Comparison of ENCODE assay signal across 22 cellular contexts in genomic region chr17:42341568-42341967, GRCh38. TPM values are rescaled to one million over a fixed set of nuclear protein-coding genes. Genes with fewer than 3 reads are reported as not detected.
DNase-seq lines count a peak whose midpoint lies in the region; ATAC-seq, FAIRE-seq and TF ChIP-seq lines count a peak whose summit lies in the region.
"Had no signal": no experiment of that assay in that cellular context is flagged by ENCODE, and none has a peak within 500 bp of the region (broad histone marks: within the 10 kb centered on the region; RNA-seq: fewer than 3 reads in every experiment).

No MANE protein-coding gene starts in this region.

- POLR2A ChIA-PET in activated CD8-positive, alpha-beta T cell treated with anti-CD3 and anti-CD28 coated beads for 36 hours (lab: Charles Lee), result interaction anchor here (0.5 to 2.4 kb wide), 9 partner anchors 9 to 93 kb away, joined by 3 to 17 read pairs (median 4); partner anchors contain the start of gene STAT3

- peaks cover 78% of the 10 kb centered on the region for H3K36me3 Mint-ChIP-seq in activated CD4-positive, alpha-beta T cell treated with anti-CD3 and anti-CD28 coated beads, Interleukin-2, amount 10 ng/mL, durations not matched to agents 24 days and 14 days (ENCODE audit: low read depth)
- peaks cover 72% of the 10 kb centered on the region for H3K36me3 Mint-ChIP-seq in activated CD8-positive, alpha-beta T cell treated with anti-CD3 and anti-CD28 coated beads for 36 hours (ENCODE audit: low read depth)
- H3K36me3 Mint-ChIP-seq in immature natural killer cell, result peaks cover 31 to 54% (median 35%) of the 10 kb centered on the region in 3 donors

- CTCF ChIA-PET in activated CD8-positive, alpha-beta T cell treated with anti-CD3 and anti-CD28 coated beads for 36 hours (lab: Charles Lee), result interaction anchor here (0.8 to 2.7 kb wide), 5 partner anchors 9 to 29 kb away, joined by 3 to 14 read pairs (median 7); no protein-coding TSS in a partner anchor

- H3K4me3 Mint-ChIP-seq in activated CD4-positive, alpha-beta T cell treated with anti-CD3 and anti-CD28 coated beads, Interleukin-2, amount 10 ng/mL, durations not matched to agents 24 days and 14 days, result peak overlapping the region; percentile 75
- peak overlapping the region; percentile 55 for H3K4me3 Mint-ChIP-seq in activated CD8-positive, alpha-beta T cell treated with anti-CD3 and anti-CD28 coated beads for 36 hours
- H3K4me3 Mint-ChIP-seq in immature natural killer cell, result peak overlapping the region in 1 of 5 donors; percentile 30
- H3K4me3 Mint-ChIP-seq: endodermal cell, neural crest cell had no signal

- H3K9me3 Mint-ChIP-seq in activated CD4-positive, alpha-beta T cell treated with anti-CD3 and anti-CD28 coated beads, Interleukin-2, amount 10 ng/mL, durations not matched to agents 24 days and 14 days, result no peaks in the 10 kb centered on the region
- no peaks in the 10 kb centered on the region for H3K9me3 Mint-ChIP-seq in activated CD8-positive, alpha-beta T cell treated with anti-CD3 and anti-CD28 coated beads for 36 hours
- no peaks in the 10 kb centered on the region for H3K9me3 Mint-ChIP-seq in immature natural killer cell
- H3K9me3 Mint-ChIP-seq: endodermal cell, neural crest cell had no signal

- intact Hi-C loops in activated CD4-positive, alpha-beta T cell treated with anti-CD3 and anti-CD28 coated beads, Interleukin-2, amount 10 ng/mL, durations not matched to agents 24 days and 14 days (cut with micrococcal nuclease), result loop anchor here (1.0 to 5.0 kb wide), 3 partner anchors 20 to 116 kb away; partner anchors contain the start of genes ATP6V0A1 and STAT3
- intact Hi-C loops in activated CD8-positive, alpha-beta T cell treated with anti-CD3 and anti-CD28 coated beads for 36 hours (cut with micrococcal nuclease), result loop anchor here (5.0 kb wide), 1 partner anchor 46 kb away; the partner anchor contains the start of gene STAT3

- H3K4me1 Mint-ChIP-seq in activated CD4-positive, alpha-beta T cell treated with anti-CD3 and anti-CD28 coated beads, Interleukin-2, amount 10 ng/mL, durations not matched to agents 24 days and 14 days, result peaks cover 54% of the 10 kb centered on the region
- peaks cover 59% of the 10 kb centered on the region for H3K4me1 Mint-ChIP-seq in activated CD8-positive, alpha-beta T cell treated with anti-CD3 and anti-CD28 coated beads for 36 hours (ENCODE audit: low read depth)
- peaks cover 23 to 39% of the 10 kb centered on the region in 2 donors for H3K4me1 Mint-ChIP-seq in immature natural killer cell
- H3K4me1 Mint-ChIP-seq: endodermal cell had no signal

- H3K27ac Mint-ChIP-seq in activated CD4-positive, alpha-beta T cell treated with anti-CD3 and anti-CD28 coated beads, Interleukin-2, amount 10 ng/mL, durations not matched to agents 24 days and 14 days, result peak overlapping the region; percentile 99
- H3K27ac Mint-ChIP-seq in activated CD8-positive, alpha-beta T cell treated with anti-CD3 and anti-CD28 coated beads for 36 hours, result peak overlapping the region; percentile 98
- peak overlapping the region in 5 of 6 donors; percentile 22 to 86 (median 46) for H3K27ac Mint-ChIP-seq in immature natural killer cell
- H3K27ac Mint-ChIP-seq: endodermal cell had no signal

- DNase-seq in activated CD4-positive, alpha-beta T cell treated with anti-CD3 and anti-CD28 coated beads, Interleukin-2, amount 10 ng/mL, durations not matched to agents 24 days and 14 days, result no peak
- DNase-seq in activated CD4-positive, alpha-beta T cell treated with anti-CD3 and anti-CD28 coated beads, Interleukin-2, amount 50 U/mL, for 48 hours, result no peak
- DNase-seq in GM19239 (ENCODE audit: insufficient read length, low spot score) (no peak), immature natural killer cell (no peak), cerebellum (ENCODE audit: low spot score) (no peak), NCI-H2029 treated with DMSO at 0.1 percent for 48 hours (lab: John Stamatoyannopoulos, UW) (no peak)
- DNase-seq in activated CD8-positive, alpha-beta T cell treated with anti-CD3 and anti-CD28 coated beads for 36 hours, result no peak
- DNase-seq: amniotic stem cell, C1 segment of cervical spinal cord, cerebellar nuclear complex, DMS79 treated with DMSO at 0.1 percent for 48 hours, endodermal cell, islet precursor cell, Kasumi-1, mesendoderm, NCI-H1105, NCI-H526, retina, SK-N-SH had no signal

- H3K27me3 Mint-ChIP-seq in activated CD4-positive, alpha-beta T cell treated with anti-CD3 and anti-CD28 coated beads, Interleukin-2, amount 10 ng/mL, durations not matched to agents 24 days and 14 days, result no peaks in the 10 kb centered on the region
- H3K27me3 Mint-ChIP-seq in activated CD8-positive, alpha-beta T cell treated with anti-CD3 and anti-CD28 coated beads for 36 hours, result no peaks in the 10 kb centered on the region
- H3K27me3 Mint-ChIP-seq in immature natural killer cell (ENCODE audit: low read depth in 3 of 3), result peaks cover 0 to 3% (median 0%) of the 10 kb centered on the region in 3 donors

- TF ChIP-seq CTCF in activated CD8-positive, alpha-beta T cell treated with anti-CD3 and anti-CD28 coated beads for 36 hours (IDR thresholded peaks at IDR 0.05), result no peak

- peak; percentile 73 for FAIRE-seq in GM19239 (lab: Jason Lieb, UNC)
- FAIRE-seq: A204.1 had no signal

- no peak for ATAC-seq in activated CD8-positive, alpha-beta T cell treated with anti-CD3 and anti-CD28 coated beads for 36 hours
- ATAC-seq in GM21825 (IDR thresholded peaks at IDR 0.05; ENCODE audit: unreplicated experiment), result no peak

RNA-seq across cellular contexts. Expression of gene STAT3, which starts 46.7 kb away (rescaled TPM):
- 252 and 258 TPM in 2 replicates for total RNA-seq in activated CD4-positive, alpha-beta T cell treated with anti-CD3 and anti-CD28 coated beads, Interleukin-2, amount 10 ng/mL, durations not matched to agents 24 days and 14 days
- total RNA-seq in activated CD8-positive, alpha-beta T cell treated with anti-CD3 and anti-CD28 coated beads for 36 hours, result 100 to 1,000 TPM; 276 to 286 TPM
- 100 to 1,000 TPM; 110 to 205 (median 127) TPM for polyA plus RNA-seq in immature natural killer cell
- 47.9 TPM for total RNA-seq in cerebellum

RNA-seq across cellular contexts. Expression of gene STAT5A, which starts 53.3 kb away (rescaled TPM):
- total RNA-seq in activated CD4-positive, alpha-beta T cell treated with anti-CD3 and anti-CD28 coated beads, Interleukin-2, amount 10 ng/mL, durations not matched to agents 24 days and 14 days, result 346 and 348 TPM in 2 replicates
- total RNA-seq in activated CD8-positive, alpha-beta T cell treated with anti-CD3 and anti-CD28 coated beads for 36 hours, result 100 to 1,000 TPM; 163 to 190 TPM
- 10 to 100 TPM; 33.2 to 62.9 (median 38.2) TPM for polyA plus RNA-seq in immature natural killer cell
- total RNA-seq in cerebellum, result 1.6 TPM

Comparison
In these comparisons a context has a peak if more than half of its experiments do, and no peak if none do; other contexts are left out.
1. H3K27ac Mint-ChIP-seq: peak in every context shown above with its lines; median percentile 99 in activated CD4-positive, alpha-beta T cell treated with anti-CD3 and anti-CD28 coated beads, Interleukin-2, amount 10 ng/mL, durations not matched to agents 24 days and 14 days; 98 in activated CD8-positive, alpha-beta T cell treated with anti-CD3 and anti-CD28 coated beads for 36 hours; 46 in immature natural killer cell.
2. RNA of gene STAT5A, which starts 53.3 kb away (total RNA-seq): 346 to 348 TPM in activated CD4-positive, alpha-beta T cell treated with anti-CD3 and anti-CD28 coated beads, Interleukin-2, amount 10 ng/mL, durations not matched to agents 24 days and 14 days and 163 to 190 TPM in activated CD8-positive, alpha-beta T cell treated with anti-CD3 and anti-CD28 coated beads for 36 hours; 1.6 TPM in cerebellum (single experiment); every median in the first group is over 10 times any median in the second.